In genomic region chr14:91093743-91094472, GRCh38 we compare ENCODE assay signal across 6 cellular contexts. TPM values are rescaled to one million over a fixed set of nuclear protein-coding genes. Genes with fewer than 3 reads are reported as not detected.
DNase-seq lines count a peak whose midpoint lies in the region; ATAC-seq, FAIRE-seq and TF ChIP-seq lines count a peak whose summit lies in the region.
"Not testable (repeated sequence)": the region's sequence is repeated elsewhere in the genome, so short reads cannot be mapped to it uniquely, and the experiment has no call there.

No MANE protein-coding gene starts in this region.

- peak; percentile 36 for FAIRE-seq in keratinocyte (lab: Jason Lieb, UNC)

- DNase-seq in MV-4-11 (lab: John Stamatoyannopoulos, UW) (peak; percentile 5), psoas muscle (peak in 1 of 2 donors; percentile 60), gastrocnemius medialis (peak; percentile 73 to 86)
- not testable (repeated sequence) for DNase-seq in keratinocyte (ENCODE audit: low read depth, low spot score)

- not testable (repeated sequence) for H3K27ac ChIP-seq in keratinocyte (ENCODE audit: control insufficient read depth, insufficient read depth, low read length)
- H3K27ac ChIP-seq in psoas muscle = peak overlapping the region; percentile 95
- H3K27ac ChIP-seq in gastrocnemius medialis = peak overlapping the region; percentile 92 to 96 (median 94)
- peak overlapping the region; percentile 74 for H3K27ac ChIP-seq in skeletal muscle tissue (ENCODE audit: low read depth, low read length)
- H3K27ac ChIP-seq in thymus (ENCODE audit: low read depth) = peak overlapping the region; percentile 60

- H3K9ac ChIP-seq in keratinocyte (ENCODE audit: control insufficient read depth, extremely low read depth, insufficient read depth, low read length); skeletal muscle tissue (ENCODE audit: low read depth in 1 of 3, low read length in 3 of 3): not testable (repeated sequence)

- 37 to 50% (median 37%) methylated on average over 14 of the region's 14 CpGs for WGBS in psoas muscle, 3 donors
- WGBS in thymus = 96% methylated on average over 14 of the region's 14 CpGs

- not testable (repeated sequence) for H3K4me1 ChIP-seq in keratinocyte (ENCODE audit: control insufficient read depth, extremely low read depth, insufficient read depth, low read length); thymus (ENCODE audit: control insufficient read depth, insufficient read depth, low read length)
- H3K4me1 ChIP-seq in psoas muscle (peaks cover 24% of the 10 kb centered on the region), gastrocnemius medialis (peaks cover 20 to 36% of the 10 kb centered on the region in 2 donors), skeletal muscle tissue (ENCODE audit: control insufficient read depth in 3 of 3, insufficient read depth in 3 of 3, low read length in 3 of 3) (peaks cover 0 to 18% (median 18%) of the 10 kb centered on the region in 3 donors)

- not testable (repeated sequence) for H3K4me2 ChIP-seq in keratinocyte (ENCODE audit: control insufficient read depth, extremely low read depth, insufficient read depth, low read depth, low read length)

- H3K4me3 ChIP-seq in keratinocyte (ENCODE audit: control insufficient read depth in 2 of 3, extremely low read depth in 1 of 3, insufficient read depth in 2 of 3, low read depth in 1 of 3, low read length in 3 of 3); psoas muscle; gastrocnemius medialis; skeletal muscle tissue (ENCODE audit: low read length in 3 of 3); thymus (ENCODE audit: low read length): not testable (repeated sequence)

- H3K9me1 ChIP-seq in keratinocyte (ENCODE audit: control insufficient read depth, extremely low read depth, insufficient read depth, low read length) = not testable (repeated sequence)

- H3K36me3 ChIP-seq in keratinocyte (ENCODE audit: control insufficient read depth in 2 of 2, extremely low read depth in 1 of 2, insufficient read depth in 2 of 2, low read length in 2 of 2); psoas muscle (ENCODE audit: insufficient read depth in 1 of 2, low read depth in 1 of 2); gastrocnemius medialis; skeletal muscle tissue (ENCODE audit: control insufficient read depth in 3 of 3, insufficient read depth in 3 of 3, low read length in 3 of 3); thymus (ENCODE audit: control insufficient read depth, insufficient read depth): not testable (repeated sequence)

- TF ChIP-seq POLR2A in gastrocnemius medialis (IDR thresholded peaks at IDR 0.05) = not testable (repeated sequence)

- not testable (repeated sequence) for H4K20me1 ChIP-seq in keratinocyte (ENCODE audit: control insufficient read depth, extremely low read depth, insufficient read depth, low read length)

- TF ChIP-seq CTCF in keratinocyte (optimal IDR thresholded peaks at IDR 0.05 in 1 of 3, IDR thresholded peaks at IDR 0.05 in 1 of 3, conservative IDR thresholded peaks at IDR 0.05 in 1 of 3; ENCODE audit: extremely low read depth in 1 of 3, insufficient read depth in 2 of 3, low read length in 3 of 3); psoas muscle (IDR thresholded peaks at IDR 0.05): not testable (repeated sequence)
- peak in 1 of 5 experiments; percentile 19 for TF ChIP-seq CTCF in gastrocnemius medialis (IDR thresholded peaks at IDR 0.05 in 4 of 5, conservative IDR thresholded peaks at IDR 0.05 in 1 of 5)

- not testable (repeated sequence) for H2AFZ ChIP-seq in keratinocyte (ENCODE audit: control insufficient read depth, low read length)

- ATAC-seq in psoas muscle = peak; percentile 63 to 75 (median 70)
- peak; percentile 80 to 82 for ATAC-seq in gastrocnemius medialis

- not testable (repeated sequence) for H3K27me3 ChIP-seq in keratinocyte (ENCODE audit: control insufficient read depth, extremely low read depth, insufficient read depth, low read length); psoas muscle (ENCODE audit: insufficient read depth in 3 of 3, low read length in 2 of 3); gastrocnemius medialis; skeletal muscle tissue (ENCODE audit: control insufficient read depth in 3 of 3, insufficient read depth in 3 of 3, low read length in 3 of 3); thymus (ENCODE audit: control insufficient read depth, insufficient read depth)

- not testable (repeated sequence) for H3K9me3 ChIP-seq in keratinocyte (ENCODE audit: control insufficient read depth, low read depth, low read length); psoas muscle; gastrocnemius medialis; skeletal muscle tissue (ENCODE audit: control insufficient read depth in 3 of 3, low read length in 3 of 3); thymus (ENCODE audit: control insufficient read depth)

- in situ Hi-C loops in gastrocnemius medialis (cut with MboI; ENCODE audit: low sequenced_read_pairs in 4 of 4) = not testable (repeated sequence)

- dilution Hi-C loops in keratinocyte (cut with MboI; ENCODE audit: extremely low pct_ligation_motif_present, low sequenced_read_pairs) = not testable (repeated sequence)

- H3K79me2 ChIP-seq in keratinocyte (ENCODE audit: control insufficient read depth, insufficient read depth, low read length) = not testable (repeated sequence)

- intact Hi-C loops in psoas muscle (cut with DNase I) = not testable (repeated sequence)
- intact Hi-C loops in gastrocnemius medialis (cut with DNase I; ENCODE audit: low total_unique reads) = loop anchor here (2.0 to 5.0 kb wide), 4 partner anchors 21 to 71 kb away; partner anchors contain the start of gene DGLUCY

RNA-seq across cellular contexts. Expression of gene DGLUCY, which starts 20.0 kb away (rescaled TPM):
- polyA plus RNA-seq in keratinocyte = 13.7 to 33.1 TPM (median 19.4 TPM) in 3 replicates
- polyA plus RNA-seq in keratinocyte (2011; ENCODE audit: low read depth) = 4.7 TPM
- polyA plus RNA-seq in keratinocyte (2011; cell fraction: cytosol; rRNA removed) = 11.7 and 12.0 TPM in 2 replicates
- 32.9 and 39.7 TPM in 2 replicates for polyA plus RNA-seq in keratinocyte (2011; cell fraction: nucleus; rRNA removed)
- 5.8 and 22.4 TPM in 2 replicates for polyA plus RNA-seq in keratinocyte (2012; ENCODE audit: low replicate concordance)
- 15.9 to 44.8 TPM (median 24.6 TPM) in 3 replicates for polyA minus RNA-seq in keratinocyte
- polyA minus RNA-seq in keratinocyte (2011; cell fraction: cytosol; rRNA and poly(A)+ RNA removed) = 19.0 TPM
- 23.3 and 28.5 TPM in 2 replicates for polyA minus RNA-seq in keratinocyte (2011; cell fraction: nucleus; rRNA and poly(A)+ RNA removed)
- 100 to 1,000 TPM in 2 of 4 donors, 10 to 100 TPM in 2; 77.5 to 135 (median 98.7) TPM for total RNA-seq in psoas muscle
- polyA plus RNA-seq in psoas muscle = 10 to 100 TPM; 20.4 to 53.1 (median 43.2) TPM
- total RNA-seq in gastrocnemius medialis = 10 to 100 TPM; 29.3 to 93.7 (median 67.8) TPM
- total RNA-seq in skeletal muscle tissue = 49.6 TPM
- 37.6 TPM for polyA plus RNA-seq in thymus

RNA-seq across cellular contexts. Expression of gene RPS6KA5, which starts 33.5 kb away (rescaled TPM):
- polyA plus RNA-seq in keratinocyte (1.4 to 2.9 TPM (median 2.6 TPM) in 3 replicates), psoas muscle (1 to 10 TPM in 2 of 3 donors, under 1 TPM in 1; 0.94 to 3.9 (median 3.7) TPM), thymus (4.0 TPM)
- 9.8 TPM for polyA plus RNA-seq in keratinocyte (2011; ENCODE audit: low read depth)
- polyA plus RNA-seq in keratinocyte (2011; cell fraction: cytosol; rRNA removed) = 1.0 and 1.5 TPM in 2 replicates
- 2.4 and 2.5 TPM in 2 replicates for polyA plus RNA-seq in keratinocyte (2011; cell fraction: nucleus; rRNA removed)
- 1.7 and 4.0 TPM in 2 replicates for polyA plus RNA-seq in keratinocyte (2012; ENCODE audit: low replicate concordance)
- 0.62 to 3.0 TPM (median 1.5 TPM) in 3 replicates for polyA minus RNA-seq in keratinocyte
- polyA minus RNA-seq in keratinocyte (2011; cell fraction: cytosol; rRNA and poly(A)+ RNA removed) = 1.9 TPM
- polyA minus RNA-seq in keratinocyte (2011; cell fraction: nucleus; rRNA and poly(A)+ RNA removed) = 2.0 and 6.7 TPM in 2 replicates
- total RNA-seq in psoas muscle (10 to 100 TPM; 11.5 to 20.0 (median 15.8) TPM), gastrocnemius medialis (10 to 100 TPM in 2 of 4 donors, 1 to 10 TPM in 2; 5.8 to 18.4 (median 9.8) TPM), skeletal muscle tissue (3.1 TPM)
